Comparison of ENCODE assay signal across 1 cellular context in the genomic region with DNA sequence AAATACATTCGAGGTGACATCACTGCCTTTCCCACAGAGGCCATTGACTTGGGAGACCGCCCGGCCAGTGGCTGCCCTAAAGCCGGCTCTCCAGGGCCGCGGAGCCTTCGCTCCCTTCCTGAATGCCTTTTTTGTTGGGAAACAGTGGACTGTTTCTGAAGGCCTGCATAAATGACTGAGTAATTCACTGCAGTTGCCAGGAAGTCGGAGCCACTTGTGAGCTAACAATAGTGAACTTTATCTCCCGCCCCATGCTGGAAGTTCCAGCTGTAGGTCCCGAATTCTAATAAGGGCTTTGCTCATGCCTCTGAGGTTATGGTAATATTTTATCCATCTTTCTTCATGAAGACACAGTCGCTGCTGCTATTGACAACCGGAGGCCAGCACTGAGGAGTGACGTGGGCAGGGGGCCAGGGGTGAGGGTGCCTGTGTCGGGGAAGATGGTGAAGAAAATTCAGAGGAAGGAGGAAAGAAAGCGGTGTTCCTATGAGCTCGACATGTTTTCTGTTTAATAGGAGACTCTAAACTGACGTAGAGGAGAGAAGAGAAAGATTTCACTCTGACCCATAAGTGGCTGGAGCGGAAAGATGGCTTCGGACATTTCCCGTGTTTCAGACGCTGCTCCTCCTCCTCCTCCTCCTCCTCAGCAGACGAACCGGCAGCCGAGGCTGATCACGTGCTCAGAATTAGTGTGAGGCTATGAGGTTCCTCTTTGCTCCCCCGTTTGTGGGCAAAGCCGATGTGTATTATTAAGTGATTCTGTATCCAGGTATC.
TF ChIP-seq lines count a peak whose summit lies in the region.

No MANE protein-coding gene starts in this region.

TF ChIP-seq in HepG2, 621 proteins besides CTCF, POLR2A, EP300 and RAD21 (continued from another document):
- TF ChIP-seq, protein P1, sequence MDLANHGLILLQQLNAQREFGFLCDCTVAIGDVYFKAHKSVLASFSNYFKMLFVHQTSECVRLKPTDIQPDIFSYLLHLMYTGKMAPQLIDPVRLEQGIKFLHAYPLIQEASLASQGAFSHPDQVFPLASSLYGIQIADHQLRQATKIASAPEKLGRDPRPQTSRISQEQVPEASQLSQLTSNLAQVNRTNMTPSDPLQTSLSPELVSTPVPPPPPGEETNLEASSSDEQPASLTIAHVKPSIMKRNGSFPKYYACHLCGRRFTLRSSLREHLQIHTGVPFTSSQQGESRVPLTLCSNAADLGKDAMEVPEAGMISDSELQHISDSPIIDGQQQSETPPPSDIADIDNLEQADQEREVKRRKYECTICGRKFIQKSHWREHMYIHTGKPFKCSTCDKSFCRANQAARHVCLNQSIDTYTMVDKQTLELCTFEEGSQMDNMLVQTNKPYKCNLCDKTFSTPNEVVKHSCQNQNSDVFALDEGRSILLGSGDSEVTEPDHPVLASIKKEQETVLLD (CRISPR knock-in tag; IDR thresholded peaks at IDR 0.05; ENCODE audit: low read depth): no peak
- no peak for TF ChIP-seq ZNF350 (CRISPR knock-in tag; IDR thresholded peaks at IDR 0.05; ENCODE audit: borderline replicate concordance, low read depth)
